22 cellular contexts compared by ENCODE assay signal in genomic region chr2:13240789-13241487, GRCh38.
DNase-seq lines count a peak whose midpoint lies in the region; ATAC-seq and TF ChIP-seq lines count a peak whose summit lies in the region.
"Had no signal": no experiment of that assay in that cellular context is flagged by ENCODE, and none has a peak within 500 bp of the region (broad histone marks: within the 10 kb centered on the region; RNA-seq: fewer than 3 reads in every experiment).

No MANE protein-coding gene starts in this region.

- H3K36me3 ChIP-seq in ACC112 (ENCODE audit: insufficient read depth, low read length) = no peaks in the 10 kb centered on the region
- no peaks in the 10 kb centered on the region for H3K36me3 ChIP-seq in upper lobe of right lung
- H3K36me3 ChIP-seq: neural progenitor cell had no signal

- H3K27ac ChIP-seq in ACC112 (ENCODE audit: low read depth, low read length) (no peak overlapping the region), upper lobe of right lung (no peak overlapping the region)
- H3K27ac ChIP-seq: C4-2B, neural progenitor cell had no signal

- H3K79me2 ChIP-seq in ACC112 (ENCODE audit: control insufficient read depth, insufficient read depth, low read length, unreplicated experiment) = no peaks in the 10 kb centered on the region

- DNase-seq in RPMI8226 (no peak), DMS153 (lab: John Stamatoyannopoulos, UW) (no peak), upper lobe of right lung (no peak), hypothalamus (lab: John Stamatoyannopoulos, UW) (no peak)
- DNase-seq: 8988T; activated gamma-delta T cell; aorta; DMS53; left colon; NCI-H1092; NCI-H2171 treated with DMSO at 0.1 percent for 48 hours; Right ventricle myocardium superior; stimulated activated CD4-positive, alpha-beta T cell treated with anti-CD3 and anti-CD28 coated beads, Interleukin-12 subunit alpha, Interleukin-12 subunit beta, amount 100 ng/mL, for 4 hours; stimulated activated naive CD4-positive, alpha-beta T cell; T-cell; trophoblast cell had no signal

- H3K4me1 ChIP-seq in ACC112 (ENCODE audit: control insufficient read depth, insufficient read depth, low read length, unreplicated experiment) (no peaks in the 10 kb centered on the region), upper lobe of right lung (no peaks in the 10 kb centered on the region)
- H3K4me1 ChIP-seq: neural progenitor cell had no signal

- peak overlapping the region; percentile 47 for H2AFZ ChIP-seq in ACC112 (ENCODE audit: low read length, unreplicated experiment)
- H2AFZ ChIP-seq: neural progenitor cell had no signal

- H3K27me3 ChIP-seq in ACC112 (ENCODE audit: insufficient read depth, low read length) (no peaks in the 10 kb centered on the region), upper lobe of right lung (no peaks in the 10 kb centered on the region)
- H3K27me3 ChIP-seq: neural progenitor cell had no signal

- no peak for TF ChIP-seq CTCF in upper lobe of right lung (IDR thresholded peaks at IDR 0.05)

- intact Hi-C loops in upper lobe of right lung (cut with DNase I) = no loop called here

- ATAC-seq in GM19372 (IDR thresholded peaks at IDR 0.05; ENCODE audit: low read depth, unreplicated experiment) (peak; percentile 52), HG02885 (IDR thresholded peaks at IDR 0.05; ENCODE audit: poor library complexity, unreplicated experiment) (peak; percentile 77), HG03558 (IDR thresholded peaks at IDR 0.05; ENCODE audit: extremely low read depth, unreplicated experiment) (peak; percentile 52), upper lobe of right lung (no peak)
- ATAC-seq: left colon, T-cell had no signal

- no peaks in the 10 kb centered on the region for H3K9me3 ChIP-seq in upper lobe of right lung

- H3K4me3 ChIP-seq in ACC112 (ENCODE audit: low read depth, low read length) (peak overlapping the region; percentile 48; the same call in 1 of the 2 replicates), upper lobe of right lung (no peak overlapping the region)
- H3K4me3 ChIP-seq: neural progenitor cell had no signal
